In the genomic region with DNA sequence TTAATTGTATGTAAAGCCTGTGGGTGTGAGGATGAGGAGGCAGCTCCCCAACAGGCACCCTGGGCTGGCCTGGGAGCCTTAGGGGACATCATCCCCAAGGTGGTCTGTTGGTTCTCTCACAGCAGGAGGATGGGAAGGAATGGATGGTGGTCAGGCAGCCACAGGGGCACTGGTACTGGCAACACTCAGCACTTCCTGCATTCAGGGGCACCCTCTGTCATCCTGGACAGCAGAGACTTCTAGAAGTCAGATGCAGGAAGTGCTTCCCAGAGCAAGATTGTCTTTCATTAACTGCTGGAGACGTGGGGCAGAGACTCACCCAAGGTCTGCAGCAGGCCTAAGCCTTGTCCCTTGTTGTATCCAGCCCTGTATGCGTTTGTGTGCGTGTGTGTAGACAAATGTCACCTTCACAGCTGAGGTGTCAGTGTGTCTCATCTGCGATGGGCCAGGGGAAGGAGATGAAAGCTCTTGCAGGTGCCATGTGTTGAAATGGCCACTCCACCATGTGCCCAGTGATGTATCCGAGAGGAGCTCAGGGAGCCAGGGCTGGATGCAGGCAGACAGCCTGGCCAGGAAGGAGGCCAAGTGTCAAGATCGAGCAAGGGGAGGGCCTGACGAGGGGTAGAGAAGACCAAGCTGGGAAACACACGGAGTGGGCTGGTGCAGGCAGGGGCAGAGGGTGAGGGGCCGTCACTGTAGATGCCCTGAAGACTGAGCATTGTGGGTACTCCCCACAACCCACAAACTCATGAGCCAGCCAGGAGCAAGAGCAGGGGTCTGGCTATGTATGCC, we compare ENCODE assay signal across 10 cellular contexts.
DNase-seq lines count a peak whose midpoint lies in the region; ATAC-seq and TF ChIP-seq lines count a peak whose summit lies in the region.
"Had no signal": no experiment of that assay in that cellular context is flagged by ENCODE, and none has a peak within 500 bp of the region (broad histone marks: within the 10 kb centered on the region; RNA-seq: fewer than 3 reads in every experiment).

No MANE protein-coding gene starts in this region.

- H3K27ac ChIP-seq in adrenal gland (peak overlapping the region in 3 of 5 donors; percentile 91 to 95 (median 93)), muscle layer of colon (ENCODE audit: low read depth, low read length) (peak overlapping the region; percentile 32), uterus (peak overlapping the region; percentile 59 to 60), GM23248 (no peak overlapping the region)

- H2AFZ ChIP-seq in GM23248 = no peak overlapping the region

- no peaks in the 10 kb centered on the region; the same call in 1 of the 2 replicates for H4K20me1 ChIP-seq in GM23248 (ENCODE audit: insufficient read depth)

- 76 to 86% (median 80%) methylated on average over 9 of the region's 9 CpGs for WGBS in adrenal gland, 4 donors
- 87 to 91% methylated on average over 9 of the region's 9 CpGs for WGBS in GM23248 (ENCODE audit: low coverage in 1 of 2, low lambda C conversion rate in 2 of 2, missing lambda C conversion rate in 2 of 2), 2 experiments

- H3K4me1 ChIP-seq in adrenal gland (replicated peaks in 1 of 2) = peaks cover 51 to 67% of the 10 kb centered on the region in 2 donors
- peaks cover 59% of the 10 kb centered on the region for H3K4me1 ChIP-seq in muscle layer of colon (ENCODE audit: insufficient read depth, low read length)
- H3K4me1 ChIP-seq in uterus = peaks cover 21 to 32% of the 10 kb centered on the region in 2 donors
- H3K4me1 ChIP-seq in GM23248 (ENCODE audit: insufficient read depth) = peaks cover 16% of the 10 kb centered on the region

- TF ChIP-seq CTCF in adrenal gland (IDR thresholded peaks at IDR 0.05) = no peak
- TF ChIP-seq CTCF in uterus (IDR thresholded peaks at IDR 0.05) = no peak

- no peaks in the 10 kb centered on the region for H3K36me3 ChIP-seq in adrenal gland (replicated peaks in 1 of 2)
- H3K36me3 ChIP-seq in muscle layer of colon (ENCODE audit: insufficient read depth, low read length) = no peaks in the 10 kb centered on the region
- H3K36me3 ChIP-seq in uterus = no peaks in the 10 kb centered on the region
- H3K36me3 ChIP-seq in GM23248 (ENCODE audit: low read depth) = no peaks in the 10 kb centered on the region

- no peak for ATAC-seq in Right ventricle myocardium inferior
- ATAC-seq: activated CD4-positive, CD25-positive, alpha-beta regulatory T cell treated with anti-CD3 and anti-CD28 coated beads, Interleukin-2, amount 50 U/mL, for 24 hours had no signal

- H3K9me3 ChIP-seq in adrenal gland (replicated peaks in 1 of 3) = no peaks in the 10 kb centered on the region
- no peaks in the 10 kb centered on the region for H3K9me3 ChIP-seq in muscle layer of colon (ENCODE audit: low read length)
- no peaks in the 10 kb centered on the region for H3K9me3 ChIP-seq in uterus
- no peaks in the 10 kb centered on the region for H3K9me3 ChIP-seq in GM23248 (ENCODE audit: low read depth)

- no peak overlapping the region for H3K4me2 ChIP-seq in GM23248 (ENCODE audit: unreplicated experiment)

- H3F3A ChIP-seq in GM23248 (ENCODE audit: insufficient read depth) = no peaks in the 10 kb centered on the region

- intact Hi-C loops in Right ventricle myocardium inferior (cut with DNase I) = loop anchor here (2.0 kb wide), 1 partner anchor 15 kb away; no protein-coding TSS in a partner anchor
- intact Hi-C loops in cardiac septum (cut with DNase I) = loop anchor here (2.0 kb wide), 1 partner anchor 31 kb away; no protein-coding TSS in a partner anchor
- intact Hi-C loops in adrenal gland (cut with DNase I) = no loop called here
- intact Hi-C loops in uterus (cut with DNase I; ENCODE audit: low total_unique reads) = no loop called here

- H3K9ac ChIP-seq in muscle layer of colon (ENCODE audit: low read length) = no peak overlapping the region
- no peak overlapping the region for H3K9ac ChIP-seq in GM23248

- DNase-seq in Right ventricle myocardium inferior (ENCODE audit: missing footprints) (peak; percentile 62), cardiac septum (ENCODE audit: low spot score) (no peak), adrenal gland (no peak), uterus (no peak), SIG-M5 treated with dmso at 0.1 percent for 504 hours (lab: John Stamatoyannopoulos, UW; ENCODE audit: unreplicated experiment) (no peak), GM23248 (no peak), NCI-H146 (lab: John Stamatoyannopoulos, UW) (no peak)
- DNase-seq: NCI-H1930 had no signal

- no peak overlapping the region for H3K4me3 ChIP-seq in adrenal gland
- H3K4me3 ChIP-seq in muscle layer of colon (ENCODE audit: low read depth in 1 of 2, low read length in 2 of 2) = no peak overlapping the region
- no peak overlapping the region for H3K4me3 ChIP-seq in uterus
- no peak overlapping the region for H3K4me3 ChIP-seq in GM23248

- H3K9me2 ChIP-seq in GM23248 (ENCODE audit: insufficient read depth) = no peaks in the 10 kb centered on the region

- TF ChIP-seq POLR2A in adrenal gland (IDR thresholded peaks at IDR 0.05) (no peak), uterus (IDR thresholded peaks at IDR 0.05) (no peak)

- no peaks in the 10 kb centered on the region for H3K27me3 ChIP-seq in adrenal gland
- no peaks in the 10 kb centered on the region for H3K27me3 ChIP-seq in muscle layer of colon (ENCODE audit: control insufficient read depth in 1 of 2, insufficient read depth in 2 of 2, low read length in 2 of 2)
- H3K27me3 ChIP-seq in uterus = no peaks in the 10 kb centered on the region
- H3K27me3 ChIP-seq in GM23248 (replicated peaks; ENCODE audit: insufficient read depth) = no peaks in the 10 kb centered on the region

- in situ Hi-C loops in GM23248 (cut with MboI) = no loop called here

- no peaks in the 10 kb centered on the region for H3K79me2 ChIP-seq in GM23248 (ENCODE audit: insufficient read depth)

Comparison
In these comparisons a context has a peak if more than half of its experiments do, and no peak if none do; other contexts are left out.
1. intact Hi-C loops: an anchor here in Right ventricle myocardium inferior (2.0 kb wide) and cardiac septum (2.0 kb wide); none called in adrenal gland and uterus.